Comparison of ENCODE assay signal across 1 cellular context in genomic region chr2:160033732-160034392, GRCh38.
TF ChIP-seq lines count a peak whose summit lies in the region.

No MANE protein-coding gene starts in this region.

TF ChIP-seq in A549, 52 proteins besides CTCF, POLR2A, EP300 and RAD21 (continued from another document):
- TF ChIP-seq BCL3 (IDR thresholded peaks at IDR 0.05) (no peak), TP53 (CRISPR knock-in tag; IDR thresholded peaks at IDR 0.05) (no peak), SMC3 (IDR thresholded peaks at IDR 0.05) (no peak), FOSL2 (IDR thresholded peaks at IDR 0.05) (no peak), FOSL2 (CRISPR knock-in tag; IDR thresholded peaks at IDR 0.05) (peak; percentile 58), NR3C1 (IDR thresholded peaks at IDR 0.05) (no peak), MAX (IDR thresholded peaks at IDR 0.05) (no peak), ZSCAN20 (CRISPR knock-in tag; IDR thresholded peaks at IDR 0.05) (no peak), CHD2 (IDR thresholded peaks at IDR 0.05; ENCODE audit: low read length, partially characterized antibody) (no peak), MAZ (IDR thresholded peaks at IDR 0.05; ENCODE audit: borderline replicate concordance, low read depth, low read length) (no peak), E2F6 (IDR thresholded peaks at IDR 0.05; ENCODE audit: borderline replicate concordance, low read depth) (no peak), SREBF2 (IDR thresholded peaks at IDR 0.05) (no peak), FOXS1 (CRISPR knock-in tag; IDR thresholded peaks at IDR 0.05) (no peak), HMGXB4 (CRISPR knock-in tag; IDR thresholded peaks at IDR 0.05; ENCODE audit: borderline replicate concordance) (no peak), KDM5A (IDR thresholded peaks at IDR 0.05) (no peak), REST (IDR thresholded peaks at IDR 0.05) (no peak)
